ENCODE assay signal across 12 cellular contexts in the genomic region with DNA sequence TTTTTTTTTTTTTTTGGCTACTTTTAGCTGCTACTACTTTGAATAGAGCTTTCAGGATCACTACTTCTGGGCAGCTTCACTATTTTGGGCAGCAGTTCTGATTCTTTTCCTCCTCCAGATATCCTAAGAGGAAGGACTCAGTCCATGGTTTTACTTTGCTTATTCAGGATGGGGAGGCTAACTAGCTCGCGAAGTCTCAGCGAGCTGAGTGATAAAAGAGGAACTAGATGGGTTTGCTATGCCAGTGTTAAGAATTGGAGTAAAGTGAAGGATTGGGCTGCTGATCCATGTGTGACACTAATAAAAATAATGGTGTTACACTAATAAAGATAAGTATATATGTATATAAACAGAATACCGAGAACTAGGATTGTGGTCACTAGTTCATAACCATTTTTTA. TPM values are rescaled to one million over a fixed set of nuclear protein-coding genes. Genes with fewer than 3 reads are reported as not detected.
DNase-seq lines count a peak whose midpoint lies in the region; ATAC-seq and TF ChIP-seq lines count a peak whose summit lies in the region.
"Had no signal": no experiment of that assay in that cellular context is flagged by ENCODE, and none has a peak within 500 bp of the region (broad histone marks: within the 10 kb centered on the region; RNA-seq: fewer than 3 reads in every experiment).

No MANE protein-coding gene starts in this region.

- CTCF ChIA-PET in activated CD4-positive, alpha-beta T cell treated with anti-CD3 and anti-CD28 coated beads for 36 hours (lab: Charles Lee): interaction anchor here (0.6 to 3.9 kb wide), 7 partner anchors 10 to 110 kb away, joined by 3 to 18 read pairs (median 3); no protein-coding TSS in a partner anchor
- CTCF ChIA-PET in T-cell (lab: Charles Lee): interaction anchor here (0.6 to 1.5 kb wide), 9 partner anchors 8 to 161 kb away, joined by 3 to 9 read pairs (median 5); no protein-coding TSS in a partner anchor

- H3K79me2 ChIP-seq in Karpas-422 (ENCODE audit: low read length): peaks cover 100% of the 10 kb centered on the region

- no peak for ATAC-seq in activated CD4-positive, alpha-beta T cell treated with anti-CD3 and anti-CD28 coated beads for 36 hours
- ATAC-seq in T-cell (replicated peaks in 1 of 4) (no peak), GM18498 (IDR thresholded peaks at IDR 0.05; ENCODE audit: unreplicated experiment) (no peak)
- no peak for ATAC-seq in stimulated activated effector memory CD8-positive, alpha-beta T cell treated with anti-CD3 and anti-CD28 coated beads, Interleukin-12 subunit alpha, Interleukin-12 subunit beta, amount 100 ng/mL, for 72 hours

- no peaks in the 10 kb centered on the region for H3K9me2 ChIP-seq in Karpas-422 (replicated peaks; ENCODE audit: insufficient read depth, low read length)

- H3K36me3 ChIP-seq in Karpas-422 (ENCODE audit: insufficient read depth, low read length): peaks cover 26% of the 10 kb centered on the region; the same call in 1 of the 2 replicates

- H3K4me1 ChIP-seq in Karpas-422 (ENCODE audit: low read length): peaks cover 17% of the 10 kb centered on the region

- H3K4me2 ChIP-seq in Karpas-422 (ENCODE audit: low read depth, low read length, poor library complexity, severe bottlenecking): no peak overlapping the region

- H3K36me3 Mint-ChIP-seq in activated CD4-positive, alpha-beta T cell treated with anti-CD3 and anti-CD28 coated beads for 36 hours (ENCODE audit: low read depth): peaks cover 32% of the 10 kb centered on the region
- peaks cover 10% of the 10 kb centered on the region for H3K36me3 Mint-ChIP-seq in T-cell
- no peaks in the 10 kb centered on the region for H3K36me3 Mint-ChIP-seq in glutamatergic neuron (ENCODE audit: unreplicated experiment)
- peaks cover 89% of the 10 kb centered on the region for H3K36me3 Mint-ChIP-seq in stimulated activated effector memory CD8-positive, alpha-beta T cell treated with anti-CD3 and anti-CD28 coated beads, Interleukin-12 subunit alpha, Interleukin-12 subunit beta, amount 100 ng/mL, for 72 hours

- no peak overlapping the region for H2AFZ ChIP-seq in Karpas-422 (ENCODE audit: low read length)
- H2AFZ ChIP-seq: parathyroid adenoma had no signal

- no peaks in the 10 kb centered on the region for H3K27me3 ChIP-seq in Karpas-422 (ENCODE audit: low read length)

- peaks cover 66% of the 10 kb centered on the region for H3K4me1 Mint-ChIP-seq in activated CD4-positive, alpha-beta T cell treated with anti-CD3 and anti-CD28 coated beads for 36 hours
- H3K4me1 Mint-ChIP-seq in T-cell (peaks cover 78 to 83% (median 80%) of the 10 kb centered on the region in 3 donors), glutamatergic neuron (ENCODE audit: low read depth, unreplicated experiment) (peaks cover 11% of the 10 kb centered on the region)
- peaks cover 62% of the 10 kb centered on the region for H3K4me1 Mint-ChIP-seq in stimulated activated effector memory CD8-positive, alpha-beta T cell treated with anti-CD3 and anti-CD28 coated beads, Interleukin-12 subunit alpha, Interleukin-12 subunit beta, amount 100 ng/mL, for 72 hours

- TF ChIP-seq CTCF in glutamatergic neuron (IDR thresholded peaks at IDR 0.05; ENCODE audit: partially characterized antibody, unreplicated experiment): no peak

- peak overlapping the region; percentile 63 for H3K27ac Mint-ChIP-seq in activated CD4-positive, alpha-beta T cell treated with anti-CD3 and anti-CD28 coated beads for 36 hours
- H3K27ac Mint-ChIP-seq in T-cell (peak overlapping the region; percentile 56 to 68), glutamatergic neuron (ENCODE audit: unreplicated experiment) (no peak overlapping the region)
- H3K27ac Mint-ChIP-seq in stimulated activated effector memory CD8-positive, alpha-beta T cell treated with anti-CD3 and anti-CD28 coated beads, Interleukin-12 subunit alpha, Interleukin-12 subunit beta, amount 100 ng/mL, for 72 hours: peak overlapping the region; percentile 55

- no peak for DNase-seq in activated CD4-positive, alpha-beta T cell treated with anti-CD3 and anti-CD28 coated beads for 36 hours
- DNase-seq in activated CD4-positive, alpha-beta T cell treated with anti-CD3 and anti-CD28 coated beads, Interleukin-2, amount 50 U/mL, for 4 hours: no peak
- DNase-seq in T-cell: no peak
- DNase-seq in glutamatergic neuron: no peak
- DNase-seq in stimulated activated effector memory CD8-positive, alpha-beta T cell treated with anti-CD3 and anti-CD28 coated beads, Interleukin-12 subunit alpha, Interleukin-12 subunit beta, amount 100 ng/mL, for 72 hours (ENCODE audit: low spot score in 2 of 2): no peak
- no peak for DNase-seq in NCI-H446 treated with DMSO at 0.1 percent for 48 hours (lab: John Stamatoyannopoulos, UW)
- DNase-seq in Karpas-422: no peak
- DNase-seq: aorta, NCI-H226, T1000 had no signal

- POLR2A ChIA-PET in activated CD4-positive, alpha-beta T cell treated with anti-CD3 and anti-CD28 coated beads for 36 hours (lab: Charles Lee): interaction anchor here (0.6 kb wide), 1 partner anchor 12 kb away, joined by 5 read pairs; no protein-coding TSS in a partner anchor
- POLR2A ChIA-PET in T-cell (lab: Charles Lee): interaction anchor here (0.5 to 1.3 kb wide), 9 partner anchors 9 to 1120 kb away, joined by 3 to 11 read pairs (median 4); no protein-coding TSS in a partner anchor

- H3K9me3 Mint-ChIP-seq in activated CD4-positive, alpha-beta T cell treated with anti-CD3 and anti-CD28 coated beads for 36 hours (ENCODE audit: low read depth): no peaks in the 10 kb centered on the region
- no peaks in the 10 kb centered on the region for H3K9me3 Mint-ChIP-seq in T-cell
- H3K9me3 Mint-ChIP-seq in glutamatergic neuron (ENCODE audit: unreplicated experiment): peaks cover 9% of the 10 kb centered on the region
- peaks cover 2% of the 10 kb centered on the region for H3K9me3 Mint-ChIP-seq in stimulated activated effector memory CD8-positive, alpha-beta T cell treated with anti-CD3 and anti-CD28 coated beads, Interleukin-12 subunit alpha, Interleukin-12 subunit beta, amount 100 ng/mL, for 72 hours

- H4K20me1 ChIP-seq in Karpas-422 (ENCODE audit: insufficient read depth, low read depth, low read length): peaks cover 32% of the 10 kb centered on the region

- H3K4me3 Mint-ChIP-seq in activated CD4-positive, alpha-beta T cell treated with anti-CD3 and anti-CD28 coated beads for 36 hours: peak overlapping the region; percentile 38
- H3K4me3 Mint-ChIP-seq in T-cell (peak overlapping the region; percentile 61 to 96 (median 66)), glutamatergic neuron (ENCODE audit: unreplicated experiment) (peak overlapping the region; percentile 61)
- peak overlapping the region; percentile 37 for H3K4me3 Mint-ChIP-seq in stimulated activated effector memory CD8-positive, alpha-beta T cell treated with anti-CD3 and anti-CD28 coated beads, Interleukin-12 subunit alpha, Interleukin-12 subunit beta, amount 100 ng/mL, for 72 hours

- H3K9me3 ChIP-seq in Karpas-422 (ENCODE audit: low read length): no peaks in the 10 kb centered on the region

- no peak overlapping the region for H3K27ac ChIP-seq in Karpas-422 (ENCODE audit: low read length)
- H3K27ac ChIP-seq: parathyroid adenoma had no signal

- no peak overlapping the region for H3K4me3 ChIP-seq in Karpas-422 (ENCODE audit: low read length)

- intact Hi-C loops in activated CD4-positive, alpha-beta T cell treated with anti-CD3 and anti-CD28 coated beads for 36 hours (cut with DNase I, micrococcal nuclease): no loop called here

- H3K27me3 Mint-ChIP-seq in activated CD4-positive, alpha-beta T cell treated with anti-CD3 and anti-CD28 coated beads for 36 hours: no peaks in the 10 kb centered on the region
- no peaks in the 10 kb centered on the region for H3K27me3 Mint-ChIP-seq in T-cell
- peaks cover 6% of the 10 kb centered on the region for H3K27me3 Mint-ChIP-seq in glutamatergic neuron (ENCODE audit: unreplicated experiment)

- no peak overlapping the region for H3K9ac ChIP-seq in Karpas-422 (ENCODE audit: low read length)
- H3K9ac ChIP-seq: parathyroid adenoma had no signal

RNA-seq across cellular contexts. Expression of a gene that starts 5.0 kb away (rescaled TPM):
- total RNA-seq in activated CD4-positive, alpha-beta T cell treated with anti-CD3 and anti-CD28 coated beads for 36 hours: 100 to 1,000 TPM; 170 to 179 TPM
- total RNA-seq in T-cell: 100 to 1,000 TPM; 249 to 278 (median 263) TPM
- 271 TPM for total RNA-seq in glutamatergic neuron (ENCODE audit: unreplicated experiment)
- total RNA-seq in Karpas-422 (2014; rRNA removed; shearing (Covaris generic); ENCODE audit: low replicate concordance): 123 and 160 TPM in 2 replicates

RNA-seq across cellular contexts. Expression of a gene that starts 16.4 kb away (rescaled TPM):
- total RNA-seq in activated CD4-positive, alpha-beta T cell treated with anti-CD3 and anti-CD28 coated beads for 36 hours: 1 to 10 TPM; 6.0 to 7.7 TPM
- total RNA-seq in T-cell (10 to 100 TPM in 2 of 5 donors, 1 to 10 TPM in 3; 8.0 to 17.9 (median 9.3) TPM), glutamatergic neuron (ENCODE audit: unreplicated experiment) (40.9 TPM)
- total RNA-seq in Karpas-422 (2014; rRNA removed; shearing (Covaris generic); ENCODE audit: low replicate concordance): 6.4 and 16.2 TPM in 2 replicates

RNA-seq across cellular contexts. Expression of a gene that starts 54.6 kb away (rescaled TPM):
- 10 to 100 TPM; 15.4 to 16.9 TPM for total RNA-seq in activated CD4-positive, alpha-beta T cell treated with anti-CD3 and anti-CD28 coated beads for 36 hours
- 10 to 100 TPM; 26.8 to 44.0 (median 29.3) TPM for total RNA-seq in T-cell
- total RNA-seq in glutamatergic neuron (ENCODE audit: unreplicated experiment): 27.6 TPM
- 12.2 and 15.1 TPM in 2 replicates for total RNA-seq in Karpas-422 (2014; rRNA removed; shearing (Covaris generic); ENCODE audit: low replicate concordance)
